9 cellular contexts compared by ENCODE assay signal in genomic region chr2:11498543-11499034, GRCh38. TPM values are rescaled to one million over a fixed set of nuclear protein-coding genes. Genes with fewer than 3 reads are reported as not detected.
DNase-seq lines count a peak whose midpoint lies in the region; ATAC-seq and TF ChIP-seq lines count a peak whose summit lies in the region.
"Had no signal": no experiment of that assay in that cellular context is flagged by ENCODE, and none has a peak within 500 bp of the region (broad histone marks: within the 10 kb centered on the region; RNA-seq: fewer than 3 reads in every experiment).

No MANE protein-coding gene starts in this region.

- H3K27ac ChIP-seq in left lung (no peak overlapping the region), uterus (peak overlapping the region; percentile 78 to 81)

- no peaks in the 10 kb centered on the region for H3K36me3 Mint-ChIP-seq in Caco-2 (ENCODE audit: insufficient read depth, unreplicated experiment)

- POLR2A ChIA-PET in Caco-2 (lab: Charles Lee): no interaction called here

- ATAC-seq in GM19025 (IDR thresholded peaks at IDR 0.05; ENCODE audit: low read depth, unreplicated experiment) (peak; percentile 95), HG02981 (IDR thresholded peaks at IDR 0.05; ENCODE audit: unreplicated experiment) (peak; percentile 75), left lung (peak; percentile 32)

- H3K9me3 ChIP-seq in left lung: no peaks in the 10 kb centered on the region
- no peaks in the 10 kb centered on the region for H3K9me3 ChIP-seq in uterus
- no peaks in the 10 kb centered on the region for H3K9me3 ChIP-seq in Caco-2

- TF ChIP-seq CTCF in left lung (IDR thresholded peaks at IDR 0.05) (no peak), uterus (IDR thresholded peaks at IDR 0.05) (no peak), Caco-2 (IDR thresholded peaks at IDR 0.05; ENCODE audit: insufficient read depth in 1 of 2, low read depth in 1 of 2, low read length in 1 of 2, severe bottlenecking in 1 of 2, unreplicated experiment in 1 of 2) (no peak)

- no peak for TF ChIP-seq POLR2A in uterus (IDR thresholded peaks at IDR 0.05)

- DNase-seq in SHP77 (lab: John Stamatoyannopoulos, UW) (peak; percentile 17 to 41), left lung (peak; percentile 53 to 76), uterus (peak; percentile 50 to 54), Caco-2 (no peak), T-helper 9 cell (no peak), NCI-H2081 treated with DMSO at 0.1 percent for 48 hours (lab: John Stamatoyannopoulos, UW) (no peak)

- H3K36me3 ChIP-seq in left lung: no peaks in the 10 kb centered on the region
- no peaks in the 10 kb centered on the region for H3K36me3 ChIP-seq in uterus
- H3K36me3 ChIP-seq in Caco-2 (ENCODE audit: control insufficient read depth, insufficient read depth, low read length): no peaks in the 10 kb centered on the region

- peaks cover 11% of the 10 kb centered on the region for H3K4me1 Mint-ChIP-seq in Caco-2 (ENCODE audit: low read depth, unreplicated experiment)

- no peak overlapping the region for H3K27ac Mint-ChIP-seq in Caco-2 (ENCODE audit: unreplicated experiment)

- H3K27me3 Mint-ChIP-seq in Caco-2 (ENCODE audit: insufficient read depth, unreplicated experiment): no peaks in the 10 kb centered on the region

- no peaks in the 10 kb centered on the region for H3K4me1 ChIP-seq in left lung
- H3K4me1 ChIP-seq in uterus: peaks cover 0 to 6% of the 10 kb centered on the region in 2 donors
- peaks cover 11% of the 10 kb centered on the region; the same call in 1 of the 2 replicates for H3K4me1 ChIP-seq in Caco-2

- H3K4me3 ChIP-seq in left lung (no peak overlapping the region), uterus (no peak overlapping the region), Caco-2 (ENCODE audit: low read depth, low read length) (no peak overlapping the region)

- no peak overlapping the region for H3K4me3 Mint-ChIP-seq in Caco-2 (ENCODE audit: unreplicated experiment)
- H3K4me3 Mint-ChIP-seq: central memory CD8-positive, alpha-beta T cell had no signal

- CTCF ChIA-PET in Caco-2 (lab: Charles Lee): no interaction called here

- peaks cover 10% of the 10 kb centered on the region for H3K9me3 Mint-ChIP-seq in Caco-2 (ENCODE audit: unreplicated experiment)
- H3K9me3 Mint-ChIP-seq: central memory CD8-positive, alpha-beta T cell had no signal

- intact Hi-C loops in left lung (cut with DNase I) (no loop called here), uterus (cut with DNase I; ENCODE audit: low total_unique reads) (no loop called here), Caco-2 (cut with micrococcal nuclease; ENCODE audit: unreplicated experiment) (loop anchor here (1.0 to 5.0 kb wide), 2 partner anchors 7 to 84 kb away; no protein-coding TSS in a partner anchor)

- no TSS peak for BruUV-seq in Caco-2 (replicated peaks; lab: Mats Ljungman, UMichigan)

- peaks cover 0 to 18% of the 10 kb centered on the region in 2 donors for H3K27me3 ChIP-seq in left lung
- no peaks in the 10 kb centered on the region for H3K27me3 ChIP-seq in uterus
- no peaks in the 10 kb centered on the region for H3K27me3 ChIP-seq in Caco-2 (replicated peaks; ENCODE audit: control insufficient read depth, insufficient read depth, low read length)

RNA-seq across cellular contexts. Expression of gene E2F6, which starts 32.6 kb away (rescaled TPM):
- total RNA-seq in left lung: 10 to 100 TPM in 1 of 2 donors, 1 to 10 TPM in 1; 8.7 to 15.4 TPM
- 10 to 100 TPM; 10.2 to 25.0 (median 20.7) TPM for total RNA-seq in uterus
- total RNA-seq in Caco-2 (2022): 41.6 and 44.5 TPM in 2 replicates

RNA-seq across cellular contexts. Expression of gene GREB1, which starts 35.3 kb away (rescaled TPM):
- total RNA-seq in left lung (1 to 10 TPM; 1.6 to 3.1 TPM), uterus (100 to 1,000 TPM in 2 of 4 donors, 10 to 100 TPM in 2; 20.3 to 166 (median 78.8) TPM), Caco-2 (2022) (2.2 and 2.4 TPM in 2 replicates)

Comparison
In these comparisons a context has a peak if more than half of its experiments do, and no peak if none do; other contexts are left out.
1. ATAC-seq: peak in every context shown above with its lines; median percentile 95 in GM19025; 75 in HG02981; 32 in left lung.
2. DNase-seq: peak in SHP77 (2 of 2), left lung (2 of 2) and uterus (2 of 2); none in Caco-2 (0 of 2), T-helper 9 cell (single experiment) and NCI-H2081 treated with DMSO at 0.1 percent for 48 hours (single experiment).
3. H3K27ac ChIP-seq: peak in uterus (2 of 2); none in left lung (0 of 2).